ENCODE assay signal across 31 cellular contexts in the genomic region with DNA sequence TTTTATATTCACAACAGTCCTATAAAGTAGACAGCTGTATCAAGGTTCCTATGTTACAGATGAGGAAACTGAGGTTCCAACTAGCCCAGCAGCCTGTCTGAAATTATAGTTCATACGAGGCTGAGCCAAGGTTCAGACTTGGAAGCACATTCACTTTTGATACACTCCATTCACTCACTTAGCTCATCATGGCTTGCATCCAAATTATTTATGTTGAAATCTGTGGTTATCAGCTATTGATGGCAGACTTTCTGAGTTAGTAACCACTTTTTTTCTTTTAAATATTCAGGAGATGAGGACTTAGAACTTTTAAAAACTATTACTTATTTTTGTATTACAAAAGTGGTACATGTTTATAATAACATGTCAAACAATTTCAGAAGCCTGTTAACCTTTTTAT.
"Had no signal": no experiment of that assay in that cellular context is flagged by ENCODE, and none has a peak within 500 bp of the region (broad histone marks: within the 10 kb centered on the region; RNA-seq: fewer than 3 reads in every experiment).

No MANE protein-coding gene starts in this region.

- DNase-seq: activated CD4-positive, alpha-beta memory T cell treated with anti-CD3 and anti-CD28 coated beads, Interleukin-2, amount 10 ng/mL, durations not matched to agents 7 days and 5 days; activated CD4-positive, alpha-beta T cell treated with anti-CD3 and anti-CD28 coated beads for 1 hour; activated CD4-positive, alpha-beta T cell treated with anti-CD3 and anti-CD28 coated beads for 48 hours; activated CD4-positive, CD25-positive, alpha-beta regulatory T cell; activated CD8-positive, alpha-beta memory T cell treated with anti-CD3 and anti-CD28 coated beads for 24 hours; activated CD8-positive, alpha-beta memory T cell treated with anti-CD3 and anti-CD28 coated beads, Interleukin-2, amount 10 ng/mL, durations not matched to agents 7 days and 5 days; activated CD8-positive, alpha-beta memory T cell treated with anti-CD3 and anti-CD28 coated beads, Interleukin-2, amount 50 U/mL, for 48 hours; activated effector memory CD4-positive, alpha-beta T cell treated with Interleukin-2 at 50 U/mL for 16 hours; activated naive CD4-positive, alpha-beta T cell treated with anti-CD3 and anti-CD28 coated beads, Interleukin-2, amount 50 U/mL, for 16 hours; activated naive CD8-positive, alpha-beta T cell treated with anti-CD3 and anti-CD28 coated beads for 36 hours; activated T-cell treated with anti-CD3 and anti-CD28 coated beads, Interleukin-2, amount 50 U/mL, for 48 hours; amniotic stem cell; aorta; brain microvascular endothelial cell; KG1; NCI-H1105 treated with DMSO at 0.1 percent for 48 hours; NCI-H1436; NCI-H1694; NCI-H1930; NCI-H2081 treated with DMSO at 0.1 percent for 48 hours; NCI-H345; NCI-H524 treated with DMSO at 0.1 percent for 48 hours; NK-92 treated with Interleukin-12 subunit alpha and Interleukin-12 subunit beta, amount 100 ng/mL, for 24 hours; PC-3; Peyer's patch; RPMI8226; SIG-M5; T1000; WERI-Rb-1 had no signal

- H3K27me3 ChIP-seq: Peyer's patch had no signal

- H3K36me3 ChIP-seq: brain microvascular endothelial cell, Peyer's patch, WERI-Rb-1 had no signal

- ATAC-seq: activated CD8-positive, alpha-beta memory T cell treated with anti-CD3 and anti-CD28 coated beads, Interleukin-2, amount 10 ng/mL, durations not matched to agents 7 days and 5 days; PC-3; Right ventricle myocardium inferior; SK-N-SH treated with all-trans-retinoic acid at 6 μM for 48 hours had no signal

- H3K4me3 ChIP-seq: Peyer's patch had no signal
